Comparison of ENCODE assay signal across 8 cellular contexts in the genomic region with DNA sequence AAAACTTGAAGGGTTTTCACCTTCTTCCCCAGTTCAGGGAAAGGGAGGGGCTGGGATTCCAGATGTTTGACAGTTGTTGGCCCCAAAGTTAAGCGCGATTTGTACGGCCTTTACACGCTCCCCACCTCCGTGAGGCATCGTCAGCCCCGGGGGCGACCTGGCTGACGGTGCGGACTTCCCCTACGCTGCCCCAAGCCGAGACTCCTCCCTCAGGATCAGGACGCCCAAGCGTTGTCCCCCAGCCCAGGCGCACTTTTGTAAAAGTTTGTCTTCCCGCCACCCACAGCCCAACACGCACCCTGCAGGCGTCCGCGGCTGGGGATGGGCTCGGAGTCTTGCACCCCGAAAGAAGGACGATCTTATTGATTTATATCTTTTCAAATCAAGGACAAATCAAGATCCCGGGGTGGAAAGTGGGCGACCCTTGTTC. TPM values are rescaled to one million over a fixed set of nuclear protein-coding genes. Genes with fewer than 3 reads are reported as not detected.
A peak's percentile ranks its signal among the peaks of the same experiment; 100 is the strongest.
DNase-seq lines count a peak whose midpoint lies in the region; ATAC-seq and TF ChIP-seq lines count a peak whose summit lies in the region.

No MANE protein-coding gene starts in this region.

- in situ Hi-C loops in GM18951 (cut with MboI; ENCODE audit: low sequenced_read_pairs, unreplicated experiment) (loop anchor here (25.0 kb wide), 1 partner anchor 492 kb away; no protein-coding TSS in a partner anchor), brain microvascular endothelial cell (cut with HindIII; ENCODE audit: low pct_ligation_motif_present, low sequenced_read_pairs) (no loop called here)

- H3K4me1 ChIP-seq in smooth muscle cell (ENCODE audit: low read depth): peaks cover 10% of the 10 kb centered on the region

- H4K20me1 ChIP-seq in smooth muscle cell (ENCODE audit: low read depth): no peaks in the 10 kb centered on the region

- H3K4me3 ChIP-seq in brain microvascular endothelial cell (ENCODE audit: low read depth, low read length) (peak overlapping the region; percentile 63), smooth muscle cell (peak overlapping the region; percentile 59)

- H3K79me2 ChIP-seq in smooth muscle cell (ENCODE audit: low read depth): no peaks in the 10 kb centered on the region

- H3K4me1 Mint-ChIP-seq in T-helper 17 cell: peaks cover 15% of the 10 kb centered on the region

- H3K4me3 Mint-ChIP-seq in T-helper 17 cell: peak overlapping the region; percentile 93

- H3K27ac Mint-ChIP-seq in T-helper 17 cell: peak overlapping the region; percentile 56

- no peaks in the 10 kb centered on the region for H3K27me3 ChIP-seq in brain microvascular endothelial cell (replicated peaks)
- no peaks in the 10 kb centered on the region for H3K27me3 ChIP-seq in smooth muscle cell (ENCODE audit: low read depth)

- peaks cover 3% of the 10 kb centered on the region for H3K36me3 Mint-ChIP-seq in T-helper 17 cell (ENCODE audit: low read depth)

- peak; percentile 43 for TF ChIP-seq POLR2A in GM18951 (IDR thresholded peaks at IDR 0.05; ENCODE audit: extremely low read depth, insufficient read depth, insufficient read length)

- peak overlapping the region; percentile 81 for H2AFZ ChIP-seq in smooth muscle cell (ENCODE audit: low read depth)

- WGBS in smooth muscle cell (ENCODE audit: low lambda C conversion rate): 0% methylated on average over 25 of the region's 25 CpGs

- no peak overlapping the region for H3K27ac ChIP-seq in brain microvascular endothelial cell
- peak overlapping the region; percentile 91 for H3K27ac ChIP-seq in smooth muscle cell (ENCODE audit: low read depth)

- no peaks in the 10 kb centered on the region for H3F3A ChIP-seq in smooth muscle cell (ENCODE audit: low read depth)

- H3K9ac ChIP-seq in smooth muscle cell (ENCODE audit: low read depth): peak overlapping the region; percentile 85

- peak; percentile 46 for ATAC-seq in HG03025 (IDR thresholded peaks at IDR 0.05; ENCODE audit: low FRiP score, unreplicated experiment)
- ATAC-seq in T-helper 17 cell: peak; percentile 65

- H3K4me2 ChIP-seq in smooth muscle cell: peak overlapping the region; percentile 94

- peaks cover 5% of the 10 kb centered on the region for H3K27me3 Mint-ChIP-seq in T-helper 17 cell

- peak; percentile 8 to 20 (median 11) for DNase-seq in T-helper 17 cell
- DNase-seq in brain microvascular endothelial cell: no peak
- DNase-seq in iPS-NIHi11 (ENCODE audit: low spot score): peak; percentile 50
- peak; percentile 20 for DNase-seq in smooth muscle cell (lab: John Stamatoyannopoulos, UW; ENCODE audit: unreplicated experiment)
- DNase-seq in NOMO-1 treated with dmso at 0.1 percent for 144 hours (lab: John Stamatoyannopoulos, UW; ENCODE audit: unreplicated experiment): no peak
- no peak for DNase-seq in NCI-H1436 (lab: John Stamatoyannopoulos, UW)

- TF ChIP-seq CTCF in brain microvascular endothelial cell (IDR thresholded peaks at IDR 0.05; ENCODE audit: low read depth, low read length, missing control alignments) (no peak), smooth muscle cell (IDR thresholded peaks at IDR 0.05; ENCODE audit: borderline replicate concordance, insufficient read depth, poor library complexity, severe bottlenecking) (no peak)

- H3K36me3 ChIP-seq in brain microvascular endothelial cell (replicated peaks) (no peaks in the 10 kb centered on the region), smooth muscle cell (ENCODE audit: low read depth) (no peaks in the 10 kb centered on the region)

- no peaks in the 10 kb centered on the region for H3K9me3 ChIP-seq in T-helper 17 cell (ENCODE audit: control insufficient read depth, low read length, poor library complexity, severe bottlenecking)
- no peaks in the 10 kb centered on the region for H3K9me3 ChIP-seq in smooth muscle cell (replicated peaks; ENCODE audit: low read depth)

RNA-seq across cellular contexts. Expression of gene MOB3B, which starts 0.7 kb away (rescaled TPM):
- total RNA-seq in T-helper 17 cell (under 1 TPM; 0.42 to 0.57 TPM), smooth muscle cell (3.0 and 5.8 TPM in 2 replicates)
- polyA plus RNA-seq in smooth muscle cell: 1.7 and 4.1 TPM in 2 replicates

RNA-seq across cellular contexts. Expression of gene IFNK, which starts 4.8 kb away (rescaled TPM):
- total RNA-seq in T-helper 17 cell (not detected), smooth muscle cell (not detected in 2 replicates)
- polyA plus RNA-seq in smooth muscle cell: not detected in 2 replicates

RNA-seq across cellular contexts. Expression of gene C9orf72, which starts 44.4 kb away (rescaled TPM):
- total RNA-seq in T-helper 17 cell (10 to 100 TPM; 20.8 to 25.4 TPM), smooth muscle cell (12.5 and 23.8 TPM in 2 replicates)
- polyA plus RNA-seq in smooth muscle cell: 6.1 and 8.2 TPM in 2 replicates

Comparison
In these comparisons a context has a peak if more than half of its experiments do, and no peak if none do; other contexts are left out.
1. DNase-seq: peak in T-helper 17 cell (3 of 3), iPS-NIHi11 (single experiment) and smooth muscle cell (single experiment); none in brain microvascular endothelial cell (single experiment), NOMO-1 treated with dmso at 0.1 percent for 144 hours (single experiment) and NCI-H1436 (single experiment).